1 cellular context compared by ENCODE assay signal in the genomic region with DNA sequence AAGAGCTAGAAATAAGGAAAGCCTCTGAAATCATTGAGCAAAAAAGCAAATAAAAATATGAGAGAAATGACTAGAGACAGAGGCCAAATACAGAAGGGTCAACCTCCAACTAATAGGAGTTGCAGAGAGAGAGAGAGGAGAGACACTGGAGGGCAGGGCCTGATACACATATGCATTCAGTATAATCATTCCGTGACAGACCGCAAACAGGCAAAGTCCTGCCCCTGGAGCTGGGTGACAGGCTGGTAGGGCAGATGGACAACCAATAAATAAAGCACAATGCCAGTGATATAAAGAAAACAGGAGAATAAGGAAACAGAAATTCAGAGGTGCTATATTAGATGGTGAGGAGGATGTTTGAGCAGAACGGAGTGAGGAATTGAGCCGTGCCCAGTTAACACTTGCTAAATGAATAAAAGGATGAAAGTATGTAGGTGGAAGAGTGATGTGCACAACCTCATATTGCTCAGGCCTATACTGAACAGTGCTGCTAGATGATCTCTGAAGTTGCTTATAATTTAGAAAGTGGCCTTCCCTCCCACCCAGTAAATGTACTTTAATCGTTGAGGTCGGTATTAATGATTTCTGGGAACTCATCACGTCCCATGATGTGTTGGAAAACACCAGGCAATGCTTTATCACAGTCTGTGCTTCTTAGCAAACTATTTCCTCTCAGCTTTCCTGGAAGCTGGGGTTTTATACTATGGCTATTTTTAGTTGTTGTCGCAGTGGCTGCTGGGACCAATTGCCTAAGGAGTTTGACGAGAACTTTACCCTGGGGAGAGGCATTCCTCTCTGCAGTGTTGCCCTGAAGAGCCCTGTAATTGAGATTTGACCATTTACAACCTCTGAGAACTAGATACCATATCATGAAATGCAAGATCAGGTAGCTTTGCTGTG.
TF ChIP-seq lines count a peak whose summit lies in the region.

No MANE protein-coding gene starts in this region.

TF ChIP-seq in SK-N-SH treated with all-trans-retinoic acid at 6 μM for 48 hours, 23 proteins besides CTCF, POLR2A, EP300 and RAD21 (continued from another document):
- TF ChIP-seq, protein P1, sequence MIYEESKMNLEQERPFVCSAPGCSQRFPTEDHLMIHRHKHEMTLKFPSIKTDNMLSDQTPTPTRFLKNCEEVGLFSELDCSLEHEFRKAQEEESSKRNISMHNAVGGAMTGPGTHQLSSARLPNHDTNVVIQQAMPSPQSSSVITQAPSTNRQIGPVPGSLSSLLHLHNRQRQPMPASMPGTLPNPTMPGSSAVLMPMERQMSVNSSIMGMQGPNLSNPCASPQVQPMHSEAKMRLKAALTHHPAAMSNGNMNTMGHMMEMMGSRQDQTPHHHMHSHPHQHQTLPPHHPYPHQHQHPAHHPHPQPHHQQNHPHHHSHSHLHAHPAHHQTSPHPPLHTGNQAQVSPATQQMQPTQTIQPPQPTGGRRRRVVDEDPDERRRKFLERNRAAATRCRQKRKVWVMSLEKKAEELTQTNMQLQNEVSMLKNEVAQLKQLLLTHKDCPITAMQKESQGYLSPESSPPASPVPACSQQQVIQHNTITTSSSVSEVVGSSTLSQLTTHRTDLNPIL (CRISPR knock-in tag; IDR thresholded peaks at IDR 0.05; ENCODE audit: low read depth), result no peak
- TF ChIP-seq, protein P2, sequence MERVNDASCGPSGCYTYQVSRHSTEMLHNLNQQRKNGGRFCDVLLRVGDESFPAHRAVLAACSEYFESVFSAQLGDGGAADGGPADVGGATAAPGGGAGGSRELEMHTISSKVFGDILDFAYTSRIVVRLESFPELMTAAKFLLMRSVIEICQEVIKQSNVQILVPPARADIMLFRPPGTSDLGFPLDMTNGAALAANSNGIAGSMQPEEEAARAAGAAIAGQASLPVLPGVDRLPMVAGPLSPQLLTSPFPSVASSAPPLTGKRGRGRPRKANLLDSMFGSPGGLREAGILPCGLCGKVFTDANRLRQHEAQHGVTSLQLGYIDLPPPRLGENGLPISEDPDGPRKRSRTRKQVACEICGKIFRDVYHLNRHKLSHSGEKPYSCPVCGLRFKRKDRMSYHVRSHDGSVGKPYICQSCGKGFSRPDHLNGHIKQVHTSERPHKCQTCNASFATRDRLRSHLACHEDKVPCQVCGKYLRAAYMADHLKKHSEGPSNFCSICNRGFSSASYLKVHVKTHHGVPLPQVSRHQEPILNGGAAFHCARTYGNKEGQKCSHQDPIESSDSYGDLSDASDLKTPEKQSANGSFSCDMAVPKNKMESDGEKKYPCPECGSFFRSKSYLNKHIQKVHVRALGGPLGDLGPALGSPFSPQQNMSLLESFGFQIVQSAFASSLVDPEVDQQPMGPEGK (CRISPR knock-in tag; IDR thresholded peaks at IDR 0.05; ENCODE audit: borderline replicate concordance), result no peak
- TF ChIP-seq BACH2 (CRISPR knock-in tag; IDR thresholded peaks at IDR 0.05; ENCODE audit: borderline replicate concordance), result no peak
- TF ChIP-seq, protein P3, sequence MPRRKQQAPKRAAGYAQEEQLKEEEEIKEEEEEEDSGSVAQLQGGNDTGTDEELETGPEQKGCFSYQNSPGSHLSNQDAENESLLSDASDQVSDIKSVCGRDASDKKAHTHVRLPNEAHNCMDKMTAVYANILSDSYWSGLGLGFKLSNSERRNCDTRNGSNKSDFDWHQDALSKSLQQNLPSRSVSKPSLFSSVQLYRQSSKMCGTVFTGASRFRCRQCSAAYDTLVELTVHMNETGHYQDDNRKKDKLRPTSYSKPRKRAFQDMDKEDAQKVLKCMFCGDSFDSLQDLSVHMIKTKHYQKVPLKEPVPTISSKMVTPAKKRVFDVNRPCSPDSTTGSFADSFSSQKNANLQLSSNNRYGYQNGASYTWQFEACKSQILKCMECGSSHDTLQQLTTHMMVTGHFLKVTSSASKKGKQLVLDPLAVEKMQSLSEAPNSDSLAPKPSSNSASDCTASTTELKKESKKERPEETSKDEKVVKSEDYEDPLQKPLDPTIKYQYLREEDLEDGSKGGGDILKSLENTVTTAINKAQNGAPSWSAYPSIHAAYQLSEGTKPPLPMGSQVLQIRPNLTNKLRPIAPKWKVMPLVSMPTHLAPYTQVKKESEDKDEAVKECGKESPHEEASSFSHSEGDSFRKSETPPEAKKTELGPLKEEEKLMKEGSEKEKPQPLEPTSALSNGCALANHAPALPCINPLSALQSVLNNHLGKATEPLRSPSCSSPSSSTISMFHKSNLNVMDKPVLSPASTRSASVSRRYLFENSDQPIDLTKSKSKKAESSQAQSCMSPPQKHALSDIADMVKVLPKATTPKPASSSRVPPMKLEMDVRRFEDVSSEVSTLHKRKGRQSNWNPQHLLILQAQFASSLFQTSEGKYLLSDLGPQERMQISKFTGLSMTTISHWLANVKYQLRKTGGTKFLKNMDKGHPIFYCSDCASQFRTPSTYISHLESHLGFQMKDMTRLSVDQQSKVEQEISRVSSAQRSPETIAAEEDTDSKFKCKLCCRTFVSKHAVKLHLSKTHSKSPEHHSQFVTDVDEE (CRISPR knock-in tag; IDR thresholded peaks at IDR 0.05), result no peak
